11 cellular contexts compared by ENCODE assay signal in genomic region chr1:110229348-110230001, GRCh38. TPM values are rescaled to one million over a fixed set of nuclear protein-coding genes. Genes with fewer than 3 reads are reported as not detected.
DNase-seq lines count a peak whose midpoint lies in the region; ATAC-seq, FAIRE-seq and TF ChIP-seq lines count a peak whose summit lies in the region.
"Had no signal": no experiment of that assay in that cellular context is flagged by ENCODE, and none has a peak within 500 bp of the region (broad histone marks: within the 10 kb centered on the region; RNA-seq: fewer than 3 reads in every experiment).

No MANE protein-coding gene starts in this region.

- H3K79me2 ChIP-seq in keratinocyte (ENCODE audit: control insufficient read depth, insufficient read depth, low read length), result no peaks in the 10 kb centered on the region

- H3K4me1 ChIP-seq in breast epithelium, result peaks cover 2 to 8% of the 10 kb centered on the region in 2 donors
- peaks cover 30% of the 10 kb centered on the region for H3K4me1 ChIP-seq in keratinocyte (ENCODE audit: control insufficient read depth, extremely low read depth, insufficient read depth, low read length)
- H3K4me1 ChIP-seq: upper lobe of right lung had no signal

- no peaks in the 10 kb centered on the region for H4K20me1 ChIP-seq in keratinocyte (ENCODE audit: control insufficient read depth, extremely low read depth, insufficient read depth, low read length)

- no peaks in the 10 kb centered on the region for H3K36me3 ChIP-seq in breast epithelium
- peaks cover 0 to 7% of the 10 kb centered on the region in 2 experiments for H3K36me3 ChIP-seq in keratinocyte (ENCODE audit: control insufficient read depth in 2 of 2, extremely low read depth in 1 of 2, insufficient read depth in 2 of 2, low read length in 2 of 2)
- H3K36me3 ChIP-seq: upper lobe of right lung had no signal

- peaks cover 3% of the 10 kb centered on the region for H3K9me1 ChIP-seq in keratinocyte (ENCODE audit: control insufficient read depth, extremely low read depth, insufficient read depth, low read length)

- dilution Hi-C loops in keratinocyte (cut with MboI; ENCODE audit: extremely low pct_ligation_motif_present, low sequenced_read_pairs), result no loop called here

- H2AFZ ChIP-seq in keratinocyte (ENCODE audit: control insufficient read depth, low read length), result no peak overlapping the region

- peak; percentile 69 for FAIRE-seq in keratinocyte (lab: Jason Lieb, UNC)
- FAIRE-seq: colon had no signal

- peak overlapping the region; percentile 71 for H3K9ac ChIP-seq in keratinocyte (ENCODE audit: control insufficient read depth, extremely low read depth, insufficient read depth, low read length)

- H3K4me2 ChIP-seq in keratinocyte (ENCODE audit: control insufficient read depth, extremely low read depth, insufficient read depth, low read depth, low read length), result peak overlapping the region; percentile 72

- H3K27ac ChIP-seq in breast epithelium, result peak overlapping the region; percentile 79 to 88
- H3K27ac ChIP-seq in keratinocyte (ENCODE audit: control insufficient read depth, insufficient read depth, low read length), result peak overlapping the region; percentile 55
- no peak overlapping the region for H3K27ac ChIP-seq in coronary artery
- H3K27ac ChIP-seq: upper lobe of right lung, VCaP had no signal

- no peak for ATAC-seq in GM18907 (IDR thresholded peaks at IDR 0.05; ENCODE audit: unreplicated experiment)
- ATAC-seq in HG03442 (IDR thresholded peaks at IDR 0.05; ENCODE audit: unreplicated experiment), result no peak
- ATAC-seq: upper lobe of right lung had no signal

- H3K4me3 ChIP-seq in breast epithelium (no peak overlapping the region), keratinocyte (ENCODE audit: control insufficient read depth in 2 of 3, extremely low read depth in 1 of 3, insufficient read depth in 2 of 3, low read depth in 1 of 3, low read length in 3 of 3) (peak overlapping the region in 2 of 3 experiments; percentile 23 to 36), coronary artery (no peak overlapping the region)
- H3K4me3 ChIP-seq: upper lobe of right lung had no signal

- no peaks in the 10 kb centered on the region for H3K9me3 ChIP-seq in breast epithelium
- no peaks in the 10 kb centered on the region for H3K9me3 ChIP-seq in keratinocyte (ENCODE audit: control insufficient read depth, low read depth, low read length)
- H3K9me3 ChIP-seq: upper lobe of right lung had no signal

- intact Hi-C loops in breast epithelium (cut with DNase I; ENCODE audit: low total_unique reads), result no loop called here

- DNase-seq in AG09319 (ENCODE audit: extremely low read depth, low read depth) (peak; percentile 20), MV-4-11 (lab: John Stamatoyannopoulos, UW) (peak; percentile 4), breast epithelium (ENCODE audit: low spot score in 2 of 2) (peak in 1 of 2 donors; percentile 54), keratinocyte (ENCODE audit: low read depth, low spot score) (peak; percentile 75), coronary artery (ENCODE audit: low spot score) (no peak), NCI-H1930 (lab: John Stamatoyannopoulos, UW) (no peak)
- DNase-seq: upper lobe of right lung had no signal

- TF ChIP-seq CTCF in AG09319 (IDR thresholded peaks at IDR 0.05; ENCODE audit: low read depth, low read length) (no peak), breast epithelium (IDR thresholded peaks at IDR 0.05) (no peak), keratinocyte (optimal IDR thresholded peaks at IDR 0.05 in 1 of 3, IDR thresholded peaks at IDR 0.05 in 1 of 3, conservative IDR thresholded peaks at IDR 0.05 in 1 of 3; ENCODE audit: extremely low read depth in 1 of 3, insufficient read depth in 2 of 3, low read length in 3 of 3) (peak in 1 of 3 experiments; percentile 7), coronary artery (IDR thresholded peaks at IDR 0.05) (no peak)

- no peak for TF ChIP-seq POLR2A in breast epithelium (IDR thresholded peaks at IDR 0.05)

- H3K27me3 ChIP-seq in breast epithelium (no peaks in the 10 kb centered on the region), keratinocyte (ENCODE audit: control insufficient read depth, extremely low read depth, insufficient read depth, low read length) (no peaks in the 10 kb centered on the region)
- H3K27me3 ChIP-seq: upper lobe of right lung had no signal

RNA-seq across cellular contexts. Expression of gene KCNC4, which starts 19.4 kb away (rescaled TPM):
- total RNA-seq in breast epithelium, result 10 to 100 TPM in 1 of 3 donors, 1 to 10 TPM in 2; 3.8 to 12.6 (median 5.2) TPM
- polyA plus RNA-seq in keratinocyte, result 1.3 to 2.8 TPM (median 2.2 TPM) in 3 replicates
- polyA plus RNA-seq in keratinocyte (2011; ENCODE audit: low read depth), result 1.2 TPM
- polyA plus RNA-seq in keratinocyte (2011; cell fraction: cytosol; rRNA removed), result 1.8 and 2.4 TPM in 2 replicates
- 7.5 and 8.0 TPM in 2 replicates for polyA plus RNA-seq in keratinocyte (2011; cell fraction: nucleus; rRNA removed)
- 1.8 and 4.9 TPM in 2 replicates for polyA plus RNA-seq in keratinocyte (2012; ENCODE audit: low replicate concordance)
- 3.7 to 11.0 TPM (median 4.6 TPM) in 3 replicates for polyA minus RNA-seq in keratinocyte
- 4.4 TPM for polyA minus RNA-seq in keratinocyte (2011; cell fraction: cytosol; rRNA and poly(A)+ RNA removed)
- 4.9 and 5.7 TPM in 2 replicates for polyA minus RNA-seq in keratinocyte (2011; cell fraction: nucleus; rRNA and poly(A)+ RNA removed)

Comparison
In these comparisons a context has a peak if more than half of its experiments do, and no peak if none do; other contexts are left out.
1. DNase-seq: peak in AG09319 (single experiment), MV-4-11 (single experiment) and keratinocyte (single experiment); none in coronary artery (single experiment) and NCI-H1930 (0 of 2).
2. H3K27ac ChIP-seq: peak in breast epithelium (2 of 2) and keratinocyte (single experiment); none in coronary artery (0 of 2).
3. H3K4me3 ChIP-seq: peak in keratinocyte (2 of 3); none in breast epithelium (0 of 3) and coronary artery (single experiment).